ENCODE assay signal across 8 cellular contexts in genomic region chr19:17292301-17293074, GRCh38.
DNase-seq lines count a peak whose midpoint lies in the region; ATAC-seq and TF ChIP-seq lines count a peak whose summit lies in the region.

No MANE protein-coding gene starts in this region.

- H3K9ac ChIP-seq in ES-I3 (ENCODE audit: low read depth, low read length) (peak overlapping the region; percentile 45; the same call in 1 of the 2 replicates), MM.1S (ENCODE audit: low read length) (peak overlapping the region; percentile 40; the same call in 1 of the 2 replicates)

- H3K36me3 ChIP-seq in ES-I3 (ENCODE audit: insufficient read depth, low read length) (no peaks in the 10 kb centered on the region), MM.1S (replicated peaks; ENCODE audit: insufficient read depth, low read length) (no peaks in the 10 kb centered on the region)

- H3K79me2 ChIP-seq in MM.1S (ENCODE audit: low read length) = peaks cover 7% of the 10 kb centered on the region; the same call in 1 of the 2 replicates

- peak overlapping the region; percentile 83 for H3K4me3 ChIP-seq in MM.1S (ENCODE audit: low read length)

- peaks cover 15% of the 10 kb centered on the region for H3K27me3 ChIP-seq in MM.1S (replicated peaks; ENCODE audit: insufficient read depth, low read length)

- H3F3A ChIP-seq in MM.1S (ENCODE audit: insufficient read depth, low read length) = no peaks in the 10 kb centered on the region

- peak; percentile 70 for ATAC-seq in GM21786 (IDR thresholded peaks at IDR 0.05; ENCODE audit: unreplicated experiment)
- ATAC-seq in activated CD4-positive, CD25-positive, alpha-beta regulatory T cell treated with anti-CD3 and anti-CD28 coated beads, Interleukin-2, amount 50 U/mL, for 24 hours = peak; percentile 96 to 97

- H3K4me1 ChIP-seq in ES-I3 (ENCODE audit: insufficient read depth, low read length) (no peaks in the 10 kb centered on the region; the same call in 1 of the 2 replicates), MM.1S (ENCODE audit: low read length) (no peaks in the 10 kb centered on the region)

- no peaks in the 10 kb centered on the region for H3K9me2 ChIP-seq in MM.1S (replicated peaks; ENCODE audit: insufficient read depth, low read length)

- H3K9me3 ChIP-seq in ES-I3 (ENCODE audit: control insufficient read depth, insufficient read depth, low read length) (no peaks in the 10 kb centered on the region), MM.1S (replicated peaks; ENCODE audit: insufficient read depth, low read length) (no peaks in the 10 kb centered on the region)

- peak overlapping the region; percentile 94 for H2AFZ ChIP-seq in MM.1S (ENCODE audit: low read length)

- peak; percentile 71 for TF ChIP-seq CTCF in MM.1S (IDR thresholded peaks at IDR 0.05; ENCODE audit: low read length)

- H3K4me2 ChIP-seq in MM.1S (ENCODE audit: low read depth, low read length) = peak overlapping the region; percentile 93

- no peaks in the 10 kb centered on the region for H4K20me1 ChIP-seq in MM.1S (ENCODE audit: insufficient read depth, low read length)

- H3K27ac ChIP-seq in MM.1S (ENCODE audit: low read length) = peak overlapping the region; percentile 24; the same call in 1 of the 2 replicates

- DNase-seq in MM.1S (peak; percentile 89), cerebellar cortex (ENCODE audit: low spot score) (peak; percentile 94), kidney tubule cell (ENCODE audit: low spot score) (peak; percentile 78), putamen (ENCODE audit: low spot score) (no peak)
- DNase-seq in stimulated activated CD4-positive, alpha-beta T cell treated with anti-CD3 and anti-CD28 coated beads, Interleukin-2, amount 100 ng/mL, for 4 hours (ENCODE audit: low read depth) = peak; percentile 58
